8 cellular contexts compared by ENCODE assay signal in the genomic region with DNA sequence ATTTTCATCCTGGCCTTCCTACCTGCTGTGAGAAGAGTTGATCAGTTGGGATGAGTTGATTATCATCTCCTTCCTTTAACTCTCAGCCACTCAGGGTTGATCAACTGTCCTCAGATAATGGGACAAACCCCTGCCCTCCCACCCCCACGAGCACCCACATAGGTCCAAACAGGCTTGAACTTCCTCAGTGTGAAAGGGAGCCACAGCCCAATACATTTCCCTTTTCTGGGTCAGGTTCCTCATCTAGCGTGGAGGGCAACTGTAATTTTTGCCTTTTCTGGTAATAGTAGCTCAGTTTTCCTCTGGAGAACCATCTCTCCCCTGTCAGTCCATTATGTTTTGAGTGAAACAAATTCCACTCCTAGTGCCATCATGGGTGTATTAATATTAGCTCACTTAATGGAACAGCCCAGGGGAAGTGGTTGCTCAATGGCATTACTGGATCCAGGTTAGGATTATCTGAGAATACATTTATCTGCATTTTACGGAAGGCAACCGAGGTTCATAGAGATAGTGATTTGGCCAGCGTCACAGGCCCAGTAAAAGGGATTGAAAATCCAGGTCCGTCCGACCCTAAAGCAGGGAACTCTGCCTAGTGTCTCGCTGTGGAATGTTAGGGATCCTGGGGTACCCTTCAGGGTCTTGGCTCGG. TPM values are rescaled to one million over a fixed set of nuclear protein-coding genes. Genes with fewer than 3 reads are reported as not detected.
A peak's percentile ranks its signal among the peaks of the same experiment; 100 is the strongest.
DNase-seq lines count a peak whose midpoint lies in the region; ATAC-seq and TF ChIP-seq lines count a peak whose summit lies in the region.

No MANE protein-coding gene starts in this region.

- H3K27ac ChIP-seq in adrenal gland (peak overlapping the region in 3 of 5 donors; percentile 46 to 75 (median 73)), substantia nigra (ENCODE audit: low read depth, low read length, poor library complexity, severe bottlenecking) (peak overlapping the region; percentile 80)

- H3K4me1 ChIP-seq in adrenal gland (replicated peaks in 1 of 2) = peaks cover 0 to 4% of the 10 kb centered on the region in 2 donors

- H3K4me1 Mint-ChIP-seq in T-helper 1 cell treated with Interleukin-12 subunit alpha and Interleukin-12 subunit beta and Interleukin-4 antibody, amounts not matched to agents 30 μg/mL and 1 μg/mL, for 36 hours (ENCODE audit: low read depth) = peaks cover 11% of the 10 kb centered on the region

- no peak for DNase-seq in T-helper 1 cell
- DNase-seq in adrenal gland = peak in 1 of 7 donors; percentile 15
- no peak for DNase-seq in left lobe of liver (ENCODE audit: low spot score)
- DNase-seq in substantia nigra (lab: John Stamatoyannopoulos, UW) = no peak
- DNase-seq in head of caudate nucleus = no peak

- H3K27me3 Mint-ChIP-seq in T-helper 1 cell treated with Interleukin-12 subunit alpha and Interleukin-12 subunit beta and Interleukin-4 antibody, amounts not matched to agents 30 μg/mL and 1 μg/mL, for 36 hours (ENCODE audit: low read depth) = peaks cover 24% of the 10 kb centered on the region

- no peak for TF ChIP-seq POLR2A in adrenal gland (IDR thresholded peaks at IDR 0.05)

- H3K27ac Mint-ChIP-seq in T-helper 1 cell treated with Interleukin-12 subunit alpha and Interleukin-12 subunit beta and Interleukin-4 antibody, amounts not matched to agents 30 μg/mL and 1 μg/mL, for 36 hours = peak overlapping the region; percentile 4

- TF ChIP-seq CTCF in adrenal gland (IDR thresholded peaks at IDR 0.05) = no peak

- WGBS in adrenal gland, 4 donors = 48 to 61% (median 52%) methylated on average over 9 of the region's 9 CpGs

- H3K9me3 ChIP-seq in adrenal gland (replicated peaks in 1 of 3) = no peaks in the 10 kb centered on the region

- peak overlapping the region in 3 of 4 donors; percentile 47 to 78 (median 74) for H3K4me3 ChIP-seq in adrenal gland

- intact Hi-C loops in adrenal gland (cut with DNase I) (no loop called here), head of caudate nucleus (cut with DNase I) (no loop called here)

- H3K36me3 Mint-ChIP-seq in T-helper 1 cell treated with Interleukin-12 subunit alpha and Interleukin-12 subunit beta and Interleukin-4 antibody, amounts not matched to agents 30 μg/mL and 1 μg/mL, for 36 hours (ENCODE audit: low read depth) = no peaks in the 10 kb centered on the region

- peak overlapping the region; percentile 71 for H3K4me3 Mint-ChIP-seq in T-helper 1 cell treated with Interleukin-12 subunit alpha and Interleukin-12 subunit beta and Interleukin-4 antibody, amounts not matched to agents 30 μg/mL and 1 μg/mL, for 36 hours

- peaks cover 0 to 6% of the 10 kb centered on the region in 2 donors for H3K36me3 ChIP-seq in adrenal gland (replicated peaks in 1 of 2)

- H3K9me3 Mint-ChIP-seq in T-helper 1 cell treated with Interleukin-12 subunit alpha and Interleukin-12 subunit beta and Interleukin-4 antibody, amounts not matched to agents 30 μg/mL and 1 μg/mL, for 36 hours = peaks cover 10% of the 10 kb centered on the region

- ATAC-seq in left lobe of liver (peak; percentile 8), HG03108 (IDR thresholded peaks at IDR 0.05; ENCODE audit: unreplicated experiment) (no peak), HG02852 (IDR thresholded peaks at IDR 0.05; ENCODE audit: unreplicated experiment) (no peak)

- no peaks in the 10 kb centered on the region for H3K27me3 ChIP-seq in adrenal gland

RNA-seq across cellular contexts. Expression of a gene that starts 0.5 kb away (rescaled TPM):
- total RNA-seq in adrenal gland = 10 to 100 TPM; 12.0 to 33.1 (median 23.7) TPM
- 10 to 100 TPM in 1 of 3 donors, 1 to 10 TPM in 2; 7.1 to 12.3 (median 8.9) TPM for polyA plus RNA-seq in adrenal gland
- total RNA-seq in left lobe of liver = 1.6 TPM

RNA-seq across cellular contexts. Expression of a gene that starts 29.4 kb away (rescaled TPM):
- 100 to 1,000 TPM in 5 of 8 donors, 10 to 100 TPM in 3; 78.0 to 248 (median 150) TPM for total RNA-seq in adrenal gland
- polyA plus RNA-seq in adrenal gland = 10 to 100 TPM; 43.6 to 69.2 (median 53.6) TPM
- 5.4 TPM for total RNA-seq in left lobe of liver

RNA-seq across cellular contexts. Expression of a gene that starts 58.1 kb away (rescaled TPM):
- 1 to 10 TPM in 1 of 8 donors, under 1 TPM in 4, not detected in 3; 0.25 to 1.3 (median 0.50) TPM for total RNA-seq in adrenal gland
- under 1 TPM; 0.13 to 0.56 (median 0.15) TPM for polyA plus RNA-seq in adrenal gland
- not detected for total RNA-seq in left lobe of liver

Comparison
In these comparisons a context has a peak if more than half of its experiments do, and no peak if none do; other contexts are left out.
1. RNA of a gene that starts 29.4 kb away (total RNA-seq): 78.0 to 248 TPM in adrenal gland; 5.4 TPM in left lobe of liver (single experiment); every median in the first group is over 10 times any median in the second.